In genomic region chr4:2478220-2478619, GRCh38 we compare ENCODE assay signal across 16 cellular contexts. TPM values are rescaled to one million over a fixed set of nuclear protein-coding genes. Genes with fewer than 3 reads are reported as not detected.
A peak's percentile ranks its signal among the peaks of the same experiment; 100 is the strongest.
DNase-seq lines count a peak whose midpoint lies in the region; ATAC-seq and TF ChIP-seq lines count a peak whose summit lies in the region.
"Had no signal": no experiment of that assay in that cellular context is flagged by ENCODE, and none has a peak within 500 bp of the region (broad histone marks: within the 10 kb centered on the region; RNA-seq: fewer than 3 reads in every experiment).

No MANE protein-coding gene starts in this region.

- H2AK5ac ChIP-seq in trophoblast cell (ENCODE audit: low read length): no peak overlapping the region

- H3K27me3 ChIP-seq in Loucy (ENCODE audit: insufficient read depth, low read length, poor library complexity, severe bottlenecking): no peaks in the 10 kb centered on the region
- H3K27me3 ChIP-seq in trophoblast cell (ENCODE audit: insufficient read depth, low read length): no peaks in the 10 kb centered on the region
- no peaks in the 10 kb centered on the region for H3K27me3 ChIP-seq in osteoblast (ENCODE audit: insufficient read depth, low read length)
- H3K27me3 ChIP-seq: neural progenitor cell, Peyer's patch had no signal

- no CpG with 5 or more reads among the region's 3 CpGs for WGBS in trophoblast cell (ENCODE audit: extremely low coverage, insufficient coverage, insufficient read length)

- POLR2A ChIA-PET in activated CD8-positive, alpha-beta T cell treated with anti-CD3 and anti-CD28 coated beads for 36 hours (lab: Charles Lee): no interaction called here
- POLR2A ChIA-PET in activated CD8-positive, alpha-beta T cell treated with anti-CD3 and anti-CD28 coated beads, Interleukin-2, amount 10 ng/mL, durations not matched to agents 7 days and 5 days (lab: Charles Lee): interaction anchor here (1.2 kb wide), 1 partner anchor 10 kb away, joined by 5 read pairs; the partner anchor contains the start of gene RNF4

- no peak overlapping the region for H4K91ac ChIP-seq in trophoblast cell (ENCODE audit: low read depth, low read length)

- H3K36me3 ChIP-seq in Loucy (ENCODE audit: insufficient read depth, low read length) (peaks cover 8% of the 10 kb centered on the region; the same call in 1 of the 2 replicates), trophoblast cell (ENCODE audit: control insufficient read depth in 1 of 2, insufficient read depth in 2 of 2, low read length in 2 of 2) (peaks cover 4 to 7% of the 10 kb centered on the region in 2 experiments), osteoblast (ENCODE audit: insufficient read depth, low read length) (peaks cover 2% of the 10 kb centered on the region)
- H3K36me3 ChIP-seq: neural progenitor cell, Peyer's patch had no signal

- H3K79me1 ChIP-seq in trophoblast cell (ENCODE audit: low read length): no peaks in the 10 kb centered on the region

- no peak overlapping the region for H2BK5ac ChIP-seq in trophoblast cell (ENCODE audit: low read depth, low read length, poor library complexity)

- H3K27ac Mint-ChIP-seq in activated CD8-positive, alpha-beta T cell treated with anti-CD3 and anti-CD28 coated beads for 36 hours: peak overlapping the region; percentile 18
- H3K27ac Mint-ChIP-seq in activated CD8-positive, alpha-beta T cell treated with anti-CD3 and anti-CD28 coated beads, Interleukin-2, amount 10 ng/mL, durations not matched to agents 7 days and 5 days: no peak overlapping the region
- H3K27ac Mint-ChIP-seq: neural progenitor cell had no signal

- peaks cover 88% of the 10 kb centered on the region for H3K4me1 Mint-ChIP-seq in activated CD8-positive, alpha-beta T cell treated with anti-CD3 and anti-CD28 coated beads for 36 hours (ENCODE audit: low read depth)
- peaks cover 75% of the 10 kb centered on the region for H3K4me1 Mint-ChIP-seq in activated CD8-positive, alpha-beta T cell treated with anti-CD3 and anti-CD28 coated beads, Interleukin-2, amount 10 ng/mL, durations not matched to agents 7 days and 5 days (ENCODE audit: low read depth)

- H3K9me3 Mint-ChIP-seq in activated CD8-positive, alpha-beta T cell treated with anti-CD3 and anti-CD28 coated beads for 36 hours: no peaks in the 10 kb centered on the region
- no peaks in the 10 kb centered on the region for H3K9me3 Mint-ChIP-seq in activated CD8-positive, alpha-beta T cell treated with anti-CD3 and anti-CD28 coated beads, Interleukin-2, amount 10 ng/mL, durations not matched to agents 7 days and 5 days (ENCODE audit: insufficient read depth)

- no peak overlapping the region for H4K8ac ChIP-seq in trophoblast cell (ENCODE audit: low read depth, low read length)

- no peak overlapping the region for H3K9ac ChIP-seq in Loucy (ENCODE audit: low read depth, low read length, poor library complexity, severe bottlenecking)
- H3K9ac ChIP-seq in trophoblast cell (ENCODE audit: low read length): no peak overlapping the region
- H3K9ac ChIP-seq: neural progenitor cell had no signal

- H3K4me1 ChIP-seq in Loucy (ENCODE audit: insufficient read depth, low read length, poor library complexity, severe bottlenecking): peaks cover 36% of the 10 kb centered on the region
- H3K4me1 ChIP-seq in trophoblast cell (ENCODE audit: control insufficient read depth in 1 of 2, insufficient read depth in 2 of 2, low read length in 2 of 2): peaks cover 0 to 8% of the 10 kb centered on the region in 2 experiments
- H3K4me1 ChIP-seq in osteoblast (ENCODE audit: insufficient read depth, low read length): peaks cover 6% of the 10 kb centered on the region

- H4K20me1 ChIP-seq in Loucy (ENCODE audit: insufficient read depth, low read length, poor library complexity, severe bottlenecking): peaks cover 99% of the 10 kb centered on the region
- peaks cover 73% of the 10 kb centered on the region for H4K20me1 ChIP-seq in osteoblast (ENCODE audit: insufficient read depth, low read length)

- CTCF ChIA-PET in activated CD8-positive, alpha-beta T cell treated with anti-CD3 and anti-CD28 coated beads for 36 hours (lab: Charles Lee): no interaction called here
- CTCF ChIA-PET in activated CD8-positive, alpha-beta T cell treated with anti-CD3 and anti-CD28 coated beads, Interleukin-2, amount 10 ng/mL, durations not matched to agents 7 days and 5 days (lab: Charles Lee): no interaction called here

- no peaks in the 10 kb centered on the region for H3K27me3 Mint-ChIP-seq in activated CD8-positive, alpha-beta T cell treated with anti-CD3 and anti-CD28 coated beads for 36 hours
- H3K27me3 Mint-ChIP-seq in activated CD8-positive, alpha-beta T cell treated with anti-CD3 and anti-CD28 coated beads, Interleukin-2, amount 10 ng/mL, durations not matched to agents 7 days and 5 days (ENCODE audit: low read depth): no peaks in the 10 kb centered on the region

- no peak for TF ChIP-seq CTCF in activated CD8-positive, alpha-beta T cell treated with anti-CD3 and anti-CD28 coated beads for 36 hours (IDR thresholded peaks at IDR 0.05)
- TF ChIP-seq CTCF in Loucy (conservative IDR thresholded peaks at IDR 0.05; ENCODE audit: low read length) (no peak), osteoblast (IDR thresholded peaks at IDR 0.05; ENCODE audit: extremely low read depth, low read depth, low read length) (no peak)

- H3K36me3 Mint-ChIP-seq in activated CD8-positive, alpha-beta T cell treated with anti-CD3 and anti-CD28 coated beads for 36 hours (ENCODE audit: low read depth): peaks cover 59% of the 10 kb centered on the region
- peaks cover 72% of the 10 kb centered on the region for H3K36me3 Mint-ChIP-seq in activated CD8-positive, alpha-beta T cell treated with anti-CD3 and anti-CD28 coated beads, Interleukin-2, amount 10 ng/mL, durations not matched to agents 7 days and 5 days (ENCODE audit: low read depth)

- no peak overlapping the region for H3K14ac ChIP-seq in trophoblast cell (ENCODE audit: low read length)

- H2AFZ ChIP-seq in Loucy (ENCODE audit: low read length): no peak overlapping the region
- H2AFZ ChIP-seq in trophoblast cell (ENCODE audit: insufficient read depth, low read length, poor library complexity): no peak overlapping the region
- H2AFZ ChIP-seq in osteoblast (ENCODE audit: low read length): no peak overlapping the region
- H2AFZ ChIP-seq: neural progenitor cell had no signal

- H3K9me3 ChIP-seq in Loucy (ENCODE audit: insufficient read depth, low read depth, low read length) (no peaks in the 10 kb centered on the region), trophoblast cell (ENCODE audit: insufficient read depth, low read depth, low read length) (no peaks in the 10 kb centered on the region), osteoblast (ENCODE audit: low read depth, low read length) (no peaks in the 10 kb centered on the region)
- H3K9me3 ChIP-seq: Peyer's patch had no signal

- no peak overlapping the region for H3K18ac ChIP-seq in trophoblast cell (ENCODE audit: low read length)

- peak overlapping the region; percentile 41 for H3K4me3 ChIP-seq in Loucy (ENCODE audit: low read length, poor library complexity, severe bottlenecking)
- no peak overlapping the region for H3K4me3 ChIP-seq in trophoblast cell (ENCODE audit: low read depth, low read length)
- H3K4me3 ChIP-seq in osteoblast (ENCODE audit: insufficient read depth, low read length): no peak overlapping the region
- H3K4me3 ChIP-seq: neural progenitor cell had no signal

- no peak overlapping the region for H4K12ac ChIP-seq in trophoblast cell (ENCODE audit: low read depth, low read length)

- no peak overlapping the region for H2BK12ac ChIP-seq in trophoblast cell (ENCODE audit: low read length)

- peak overlapping the region; percentile 50 for H3K4me2 ChIP-seq in Loucy (ENCODE audit: low read depth, low read length, poor library complexity, severe bottlenecking)
- no peak overlapping the region for H3K4me2 ChIP-seq in trophoblast cell (ENCODE audit: low read length)
- H3K4me2 ChIP-seq in osteoblast (ENCODE audit: insufficient read depth, low read length): no peak overlapping the region
- H3K4me2 ChIP-seq: neural progenitor cell had no signal

- no peaks in the 10 kb centered on the region for H3F3A ChIP-seq in Loucy (ENCODE audit: low read depth)

- H3K27ac ChIP-seq in trophoblast cell (ENCODE audit: low read depth, low read length) (no peak overlapping the region), caudate nucleus (ENCODE audit: low read depth, low read length) (no peak overlapping the region), osteoblast (ENCODE audit: low read depth, low read length) (no peak overlapping the region)
- H3K27ac ChIP-seq: neural progenitor cell had no signal

- DNase-seq in activated CD8-positive, alpha-beta T cell treated with anti-CD3 and anti-CD28 coated beads for 36 hours: no peak
- DNase-seq in activated CD8-positive, alpha-beta T cell treated with anti-CD3 and anti-CD28 coated beads, Interleukin-2, amount 10 ng/mL, durations not matched to agents 7 days and 5 days: no peak
- DNase-seq in dedifferentiated amniotic fluid mesenchymal stem cell (ENCODE audit: extremely low spot score) (peak; percentile 38), trophoblast cell (no peak), caudate nucleus (lab: John Stamatoyannopoulos, UW) (no peak), HuH-7 (ENCODE audit: low spot score) (no peak), osteoblast (ENCODE audit: insufficient read length, low spot score, missing footprints) (no peak)
- DNase-seq: ACHN; activated CD4-positive, alpha-beta T cell treated with anti-CD3 and anti-CD28 coated beads for 1 hour; left ventricle myocardium superior; Peyer's patch; stimulated activated naive CD8-positive, alpha-beta T cell treated with anti-CD3 and anti-CD28 coated beads, Interleukin-15, Interleukin-2, amounts not matched to agents 100 U/mL and 50 U/mL, for 24 hours had no signal

- H3K9me2 ChIP-seq in Loucy (replicated peaks; ENCODE audit: low read depth, low read length): no peaks in the 10 kb centered on the region

- no peak overlapping the region for H3K23ac ChIP-seq in trophoblast cell (ENCODE audit: low read length)

- peak overlapping the region; percentile 88 for H3K4ac ChIP-seq in trophoblast cell (ENCODE audit: low read depth, low read length)

- H3K79me2 ChIP-seq in Loucy (ENCODE audit: insufficient read depth, low read length) (peaks cover 100% of the 10 kb centered on the region), trophoblast cell (ENCODE audit: control insufficient read depth, insufficient read depth, low read length, poor library complexity) (peaks cover 43% of the 10 kb centered on the region), osteoblast (ENCODE audit: insufficient read depth, low read length) (peaks cover 100% of the 10 kb centered on the region)

- H2BK120ac ChIP-seq in trophoblast cell (ENCODE audit: insufficient read depth, low read length, poor library complexity): no peak overlapping the region

- no peak overlapping the region for H3K4me3 Mint-ChIP-seq in activated CD8-positive, alpha-beta T cell treated with anti-CD3 and anti-CD28 coated beads for 36 hours
- H3K4me3 Mint-ChIP-seq in activated CD8-positive, alpha-beta T cell treated with anti-CD3 and anti-CD28 coated beads, Interleukin-2, amount 10 ng/mL, durations not matched to agents 7 days and 5 days: no peak overlapping the region
- H3K4me3 Mint-ChIP-seq: neural progenitor cell had no signal

- ATAC-seq in activated CD8-positive, alpha-beta T cell treated with anti-CD3 and anti-CD28 coated beads for 36 hours: no peak
- ATAC-seq in activated CD8-positive, alpha-beta T cell treated with anti-CD3 and anti-CD28 coated beads, Interleukin-2, amount 10 ng/mL, durations not matched to agents 7 days and 5 days: no peak
- ATAC-seq: left ventricle myocardium superior; stimulated activated naive CD8-positive, alpha-beta T cell treated with anti-CD3 and anti-CD28 coated beads, Interleukin-15, Interleukin-2, amounts not matched to agents 100 U/mL and 50 U/mL, for 24 hours had no signal

- intact Hi-C loops in activated CD8-positive, alpha-beta T cell treated with anti-CD3 and anti-CD28 coated beads for 36 hours (cut with micrococcal nuclease): no loop called here

RNA-seq across cellular contexts. Expression of gene RNF4, which starts 9.3 kb away (rescaled TPM):
- total RNA-seq in activated CD8-positive, alpha-beta T cell treated with anti-CD3 and anti-CD28 coated beads for 36 hours: 10 to 100 TPM; 94.6 to 96.2 TPM
- total RNA-seq in activated CD8-positive, alpha-beta T cell treated with anti-CD3 and anti-CD28 coated beads, Interleukin-2, amount 10 ng/mL, durations not matched to agents 7 days and 5 days: 100 to 1,000 TPM; 105 to 118 TPM
- 42.2 and 43.1 TPM in 2 replicates for polyA plus RNA-seq in trophoblast cell (2013)
- total RNA-seq in osteoblast: 68.8 and 76.0 TPM in 2 replicates

RNA-seq across cellular contexts. Expression of gene FAM193A, which starts 58.2 kb away (rescaled TPM):
- 10 to 100 TPM; 22.4 to 22.9 TPM for total RNA-seq in activated CD8-positive, alpha-beta T cell treated with anti-CD3 and anti-CD28 coated beads for 36 hours
- 10 to 100 TPM; 31.9 to 33.0 TPM for total RNA-seq in activated CD8-positive, alpha-beta T cell treated with anti-CD3 and anti-CD28 coated beads, Interleukin-2, amount 10 ng/mL, durations not matched to agents 7 days and 5 days
- 12.4 and 13.0 TPM in 2 replicates for polyA plus RNA-seq in trophoblast cell (2013)
- 22.4 and 23.2 TPM in 2 replicates for total RNA-seq in osteoblast

RNA-seq across cellular contexts. Expression of gene CFAP99, which starts 59.5 kb away (rescaled TPM):
- total RNA-seq in activated CD8-positive, alpha-beta T cell treated with anti-CD3 and anti-CD28 coated beads for 36 hours: not detected
- not detected for total RNA-seq in activated CD8-positive, alpha-beta T cell treated with anti-CD3 and anti-CD28 coated beads, Interleukin-2, amount 10 ng/mL, durations not matched to agents 7 days and 5 days
- polyA plus RNA-seq in trophoblast cell (2013): not detected in 2 replicates
- under 0.01 TPM in 2 replicates for total RNA-seq in osteoblast
- total RNA-seq: left ventricle myocardium superior; NCI-H460; T-helper 1 cell treated with Interleukin-12 subunit alpha and Interleukin-12 subunit beta and Interleukin-4 antibody, amounts not matched to agents 30 ng/mL and 1 ng/mL, for 36 hours had no signal

RNA-seq across cellular contexts. Expression of gene ZFYVE28, which starts 59.8 kb away (rescaled TPM):
- 1 to 10 TPM; 4.9 to 7.0 TPM for total RNA-seq in activated CD8-positive, alpha-beta T cell treated with anti-CD3 and anti-CD28 coated beads for 36 hours
- total RNA-seq in activated CD8-positive, alpha-beta T cell treated with anti-CD3 and anti-CD28 coated beads, Interleukin-2, amount 10 ng/mL, durations not matched to agents 7 days and 5 days: 1 to 10 TPM; 6.1 to 6.3 TPM
- 0.03 and 0.10 TPM in 2 replicates for polyA plus RNA-seq in trophoblast cell (2013)
- total RNA-seq in osteoblast: 9.7 and 10.5 TPM in 2 replicates
